Comparison of ENCODE assay signal across 17 cellular contexts in the genomic region with DNA sequence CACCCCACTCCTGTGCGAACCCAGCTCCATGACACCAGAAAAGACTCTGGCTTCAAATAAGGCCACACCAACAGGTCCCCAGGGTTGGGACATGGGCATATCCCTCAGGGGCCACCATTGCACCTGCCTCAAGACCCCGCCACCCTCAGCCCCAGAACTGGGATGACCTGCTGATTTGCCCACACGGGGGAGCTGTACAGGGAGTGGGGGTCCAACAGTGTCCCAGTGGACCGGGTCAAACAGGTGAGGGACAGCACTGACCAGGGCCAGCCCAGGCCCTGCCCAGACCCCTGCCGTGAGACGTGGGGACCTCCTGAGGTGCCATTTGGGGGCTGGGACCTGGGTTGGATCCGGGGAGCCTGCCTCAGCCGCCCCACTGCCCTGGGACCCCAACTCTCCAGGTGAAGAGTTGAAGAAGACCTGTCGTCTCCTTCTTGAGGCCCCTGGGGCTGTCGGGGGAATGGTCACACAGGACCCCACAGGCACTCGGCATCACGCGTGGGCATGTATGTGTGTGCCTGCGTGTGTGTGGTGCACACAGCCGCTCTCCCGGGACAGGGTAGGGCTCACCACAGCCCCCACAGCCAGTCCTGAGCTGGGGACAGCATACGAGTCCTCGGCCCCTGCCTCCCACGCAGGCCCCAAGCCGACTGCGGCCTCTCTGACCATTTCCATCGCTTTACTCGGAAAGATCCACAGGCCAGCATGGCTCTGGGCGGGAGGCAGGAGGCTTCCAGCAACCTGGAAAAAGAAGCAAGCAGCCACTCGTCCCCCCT. TPM values are rescaled to one million over a fixed set of nuclear protein-coding genes. Genes with fewer than 3 reads are reported as not detected.
DNase-seq lines count a peak whose midpoint lies in the region; ATAC-seq, FAIRE-seq and TF ChIP-seq lines count a peak whose summit lies in the region.
"Had no signal": no experiment of that assay in that cellular context is flagged by ENCODE, and none has a peak within 500 bp of the region (broad histone marks: within the 10 kb centered on the region; RNA-seq: fewer than 3 reads in every experiment).

No MANE protein-coding gene starts in this region.

- BruUV-seq in IMR-90 (replicated peaks; lab: Mats Ljungman, UMichigan) (no TSS peak), K562 (replicated peaks; lab: Mats Ljungman, UMichigan) (no TSS peak)

- H3K9me3 ChIP-seq in IMR-90 (ENCODE audit: control insufficient read depth, insufficient read depth, low read length) (peaks cover 4% of the 10 kb centered on the region), K562 (replicated peaks; ENCODE audit: control insufficient read depth, insufficient read depth, low read depth, low read length) (peaks cover under 1% of the 10 kb centered on the region; the same call in 1 of the 2 replicates), sigmoid colon (no peaks in the 10 kb centered on the region)
- H3K9me3 ChIP-seq: ascending aorta, SJSA1, testis had no signal

- H3K27ac ChIP-seq in IMR-90 (ENCODE audit: insufficient read depth, low read length) (no peak overlapping the region), K562 (ENCODE audit: extremely low read depth, low read depth, low read length) (no peak overlapping the region), sigmoid colon (no peak overlapping the region)
- H3K27ac ChIP-seq: ascending aorta, SJSA1, testis had no signal

- no peaks in the 10 kb centered on the region for H3K9me3 Mint-ChIP-seq in activated T-cell treated with anti-CD3 and anti-CD28 coated beads, Interleukin-2, amount 50 U/mL, for 72 hours

- no peak for DNase-seq in activated T-cell treated with anti-CD3 and anti-CD28 coated beads, Interleukin-2, amount 50 U/mL, for 72 hours
- DNase-seq in activated T-cell treated with anti-CD3 and anti-CD28 coated beads for 4 hours (no peak), IMR-90 (no peak), K562 (ENCODE audit: extremely low read depth in 1 of 4, low spot score in 3 of 4) (peak in 1 of 4 experiments; percentile 38), sigmoid colon (peak; percentile 57), GM12891 (ENCODE audit: insufficient read length, low spot score) (no peak)
- no peak for DNase-seq in stimulated activated naive CD4-positive, alpha-beta T cell (lab: John Stamatoyannopoulos, UW)
- DNase-seq: activated CD4-positive, CD25-positive, alpha-beta regulatory T cell treated with anti-CD3 and anti-CD28 coated beads, Interleukin-2, amount 50 U/mL, for 72 hours; activated naive CD4-positive, alpha-beta T cell treated with Interleukin-2 at 50 U/mL for 16 hours; cerebellar nuclear complex; effector CD8-positive, alpha-beta T cell; NCI-H69; testis had no signal

- H4K20me1 ChIP-seq in IMR-90 (ENCODE audit: insufficient read depth, low read length), result no peaks in the 10 kb centered on the region
- peaks cover 6% of the 10 kb centered on the region; the same call in 1 of the 2 replicates for H4K20me1 ChIP-seq in K562 (replicated peaks; ENCODE audit: control insufficient read depth, insufficient read depth, low read length)

- FAIRE-seq in K562 (lab: Jason Lieb, UNC) (no peak), GM12891 (lab: Jason Lieb, UNC) (no peak)

- no peak overlapping the region for H3K4ac ChIP-seq in IMR-90 (ENCODE audit: low read depth, low read length)

- intact Hi-C loops in IMR-90 (cut with micrococcal nuclease), result no loop called here
- intact Hi-C loops in K562 (cut with micrococcal nuclease), result no loop called here
- intact Hi-C loops in sigmoid colon (cut with DNase I), result no loop called here

- no peak overlapping the region for H4K8ac ChIP-seq in IMR-90 (ENCODE audit: low read depth in 2 of 2, low read length in 2 of 2)

- no peak overlapping the region for H2BK120ac ChIP-seq in IMR-90 (ENCODE audit: low read depth, low read length)

- H3K4me1 ChIP-seq in IMR-90 (ENCODE audit: control insufficient read depth, insufficient read depth, low read length) (0 out of 2 replicates have a peak, but pooled peaks cover 2% of the 10 kb centered on the region), K562 (replicated peaks in 1 of 2; ENCODE audit: control insufficient read depth in 2 of 2, insufficient read depth in 2 of 2, low read length in 2 of 2) (peaks cover 0 to 54% of the 10 kb centered on the region in 2 experiments; a peak in 2 of 5 replicates), sigmoid colon (no peaks in the 10 kb centered on the region)
- H3K4me1 ChIP-seq: ascending aorta, SJSA1, testis had no signal

- POLR2A ChIA-PET in IMR-90 (lab: Charles Lee; ENCODE audit: unreplicated experiment) (no interaction called here), K562 (lab: Yijun Ruan, JAX) (interaction anchor here (0.6 kb wide), 1 partner anchor 802 kb away, joined by 3 read pairs; no protein-coding TSS in a partner anchor)

- no peaks in the 10 kb centered on the region for H3K36me3 Mint-ChIP-seq in activated T-cell treated with anti-CD3 and anti-CD28 coated beads, Interleukin-2, amount 50 U/mL, for 72 hours (ENCODE audit: insufficient read depth in 2 of 2)
- H3K36me3 Mint-ChIP-seq: CD4-positive, alpha-beta memory T cell had no signal

- no peak for TF ChIP-seq CTCF in IMR-90 (conservative IDR thresholded peaks at IDR 0.05; ENCODE audit: low read depth, low read length)
- TF ChIP-seq CTCF in K562 (IDR thresholded peaks at IDR 0.05 in 2 of 3, conservative IDR thresholded peaks at IDR 0.05 in 1 of 3; ENCODE audit: insufficient read depth in 2 of 3, low read depth in 1 of 3, low read length in 3 of 3), result peak in 2 of 3 experiments; percentile 16 to 39; a peak in 2 of 6 replicates
- no peak for TF ChIP-seq CTCF in sigmoid colon (IDR thresholded peaks at IDR 0.05)

- no peak overlapping the region for H3K56ac ChIP-seq in IMR-90 (ENCODE audit: extremely low read depth, insufficient read depth, low read length)

- no peak overlapping the region for H3K18ac ChIP-seq in IMR-90 (ENCODE audit: low read depth, low read length)

- peak overlapping the region; percentile 10; the same call in 1 of the 2 replicates for H2AK5ac ChIP-seq in IMR-90 (ENCODE audit: low read depth, low read length)

- no peak overlapping the region for H3K27ac Mint-ChIP-seq in activated T-cell treated with anti-CD3 and anti-CD28 coated beads, Interleukin-2, amount 50 U/mL, for 72 hours

- dilution Hi-C loops in IMR-90 (cut with HindIII; ENCODE audit: low sequenced_read_pairs, unreplicated experiment), result no loop called here

- H3K23ac ChIP-seq in IMR-90 (ENCODE audit: low read depth, low read length), result no peak overlapping the region

- H2BK15ac ChIP-seq in IMR-90 (ENCODE audit: low read depth, low read length), result no peak overlapping the region

- TF ChIP-seq RAD21 in IMR-90 (IDR thresholded peaks at IDR 0.05; ENCODE audit: low read length) (no peak), K562 (CRISPR knock-in tag; conservative IDR thresholded peaks at IDR 0.05 in 1 of 2, IDR thresholded peaks at IDR 0.05 in 1 of 2) (no peak)

- H3K4me2 ChIP-seq in IMR-90 (ENCODE audit: low read depth, low read length), result no peak overlapping the region
- no peak overlapping the region for H3K4me2 ChIP-seq in K562 (ENCODE audit: insufficient read depth, low read length)

- in situ Hi-C loops in IMR-90 (cut with MboI; ENCODE audit: low sequenced_read_pairs) (no loop called here), K562 (cut with MboI) (no loop called here)

- WGBS in IMR-90 (ENCODE audit: extremely low coverage in 2 of 2, insufficient read length in 1 of 2), 2 experiments, result 96% methylated on average over 15 of the region's 25 CpGs; no CpG with 5 or more reads in 1 of the 2 experiments
- WGBS in K562 (ENCODE audit: insufficient coverage, low coverage, missing lambda C conversion rate), result 52% methylated on average over 24 of the region's 25 CpGs
- WGBS in sigmoid colon, 2 donors, result 88% methylated on average over 25 of the region's 25 CpGs

- H2BK20ac ChIP-seq in IMR-90 (ENCODE audit: low read depth, low read length), result no peak overlapping the region

- peak overlapping the region; percentile 47; the same call in 1 of the 2 replicates for H4K91ac ChIP-seq in IMR-90 (ENCODE audit: insufficient read depth, low read depth, low read length)

- H3K79me2 ChIP-seq in K562 (ENCODE audit: control insufficient read depth, insufficient read depth, low read length), result no peaks in the 10 kb centered on the region

- H3K4me3 ChIP-seq in IMR-90 (ENCODE audit: insufficient read depth, low read depth, low read length) (no peak overlapping the region), K562 (no peak overlapping the region), sigmoid colon (no peak overlapping the region)
- H3K4me3 ChIP-seq: ascending aorta, SJSA1, testis had no signal

- TF ChIP-seq POLR2A in IMR-90 (IDR thresholded peaks at IDR 0.05; ENCODE audit: low read depth, low read length) (no peak), K562 (conservative IDR thresholded peaks at IDR 0.05) (no peak), sigmoid colon (IDR thresholded peaks at IDR 0.05) (no peak), GM12891 (IDR thresholded peaks at IDR 0.05; ENCODE audit: low read depth, low read length) (no peak)

- ATAC-seq in activated T-cell treated with anti-CD3 and anti-CD28 coated beads, Interleukin-2, amount 50 U/mL, for 72 hours (replicated peaks in 1 of 2), result peak; percentile 9 to 13
- ATAC-seq in IMR-90 (ENCODE audit: low read depth), result no peak
- ATAC-seq in K562, result peak; percentile 54
- no peak for ATAC-seq in HG03175 (IDR thresholded peaks at IDR 0.05; ENCODE audit: unreplicated experiment)

- no peak overlapping the region for H4K5ac ChIP-seq in IMR-90 (ENCODE audit: low read depth, low read length)

- H2AFZ ChIP-seq in IMR-90 (replicated peaks; ENCODE audit: low read length, poor library complexity) (peak overlapping the region; percentile 11), K562 (ENCODE audit: low read depth, low read length) (peak overlapping the region; percentile 52; the same call in 1 of the 2 replicates)

- H3K4me1 Mint-ChIP-seq in activated T-cell treated with anti-CD3 and anti-CD28 coated beads, Interleukin-2, amount 50 U/mL, for 72 hours (ENCODE audit: low read depth), result no peaks in the 10 kb centered on the region

- H2BK5ac ChIP-seq in IMR-90 (ENCODE audit: low read depth, low read length, poor library complexity, severe bottlenecking), result no peak overlapping the region

- no peaks in the 10 kb centered on the region for H3K79me1 ChIP-seq in IMR-90 (ENCODE audit: low read depth in 1 of 2, low read length in 2 of 2)

- H3K9ac ChIP-seq in IMR-90 (ENCODE audit: low read depth, low read length) (no peak overlapping the region), K562 (ENCODE audit: insufficient read depth in 1 of 2, low read depth in 2 of 2, low read length in 2 of 2) (peak overlapping the region in 1 of 2 experiments; percentile 56; a peak in 1 of 4 replicates)

- no peaks in the 10 kb centered on the region for H3K36me3 ChIP-seq in IMR-90 (ENCODE audit: control insufficient read depth, insufficient read depth, low read length)
- H3K36me3 ChIP-seq in K562 (ENCODE audit: control insufficient read depth, insufficient read depth, low read length), result no peaks in the 10 kb centered on the region
- no peaks in the 10 kb centered on the region for H3K36me3 ChIP-seq in sigmoid colon
- H3K36me3 ChIP-seq: ascending aorta, SJSA1 had no signal

- no peak overlapping the region for H3K14ac ChIP-seq in IMR-90 (replicated peaks; ENCODE audit: low read depth, low read length)

- H3K4me3 Mint-ChIP-seq in activated T-cell treated with anti-CD3 and anti-CD28 coated beads, Interleukin-2, amount 50 U/mL, for 72 hours, result no peak overlapping the region

- peaks cover 9% of the 10 kb centered on the region for H3K9me1 ChIP-seq in IMR-90 (ENCODE audit: insufficient read depth, low read length)
- H3K9me1 ChIP-seq in K562 (ENCODE audit: control insufficient read depth, insufficient read depth, low read length), result no peaks in the 10 kb centered on the region

- TF ChIP-seq EP300 in K562 (IDR thresholded peaks at IDR 0.05; ENCODE audit: low read length) (no peak), sigmoid colon (IDR thresholded peaks at IDR 0.05) (no peak)

- H3K27me3 ChIP-seq in IMR-90 (ENCODE audit: control insufficient read depth, insufficient read depth, low read length) (no peaks in the 10 kb centered on the region), K562 (ENCODE audit: control insufficient read depth in 2 of 2, insufficient read depth in 2 of 2, low read length in 2 of 2) (peaks cover 0 to 6% of the 10 kb centered on the region in 2 experiments; a peak in 1 of 5 replicates), sigmoid colon (no peaks in the 10 kb centered on the region)
- H3K27me3 ChIP-seq: ascending aorta, SJSA1, testis had no signal

- peak overlapping the region; percentile 55 for H2AK9ac ChIP-seq in IMR-90 (replicated peaks; ENCODE audit: low read depth, low read length, poor library complexity)

- no peaks in the 10 kb centered on the region for H3K27me3 Mint-ChIP-seq in activated T-cell treated with anti-CD3 and anti-CD28 coated beads, Interleukin-2, amount 50 U/mL, for 72 hours (ENCODE audit: low read depth)
- H3K27me3 Mint-ChIP-seq: CD4-positive, alpha-beta memory T cell had no signal

- CTCF ChIA-PET in IMR-90 (lab: Yijun Ruan, JAX) (no interaction called here), K562 (lab: Yijun Ruan, JAX; ENCODE audit: low intra/inter-chr PET ratio) (no interaction called here)

RNA-seq across cellular contexts. Expression of gene ZNF469, which starts 34.2 kb away (rescaled TPM):
- total RNA-seq in activated T-cell treated with anti-CD3 and anti-CD28 coated beads, Interleukin-2, amount 50 U/mL, for 72 hours, result under 1 TPM; 0.34 to 0.65 TPM
- total RNA-seq in IMR-90 (2012; rRNA removed), result 1.1 and 1.4 TPM in 2 replicates
- polyA plus RNA-seq in IMR-90 (2012; rRNA removed), result 13.3 and 16.4 TPM in 2 replicates
- polyA plus RNA-seq in IMR-90 (2012; cell fraction: cytosol; rRNA removed), result 5.1 and 8.8 TPM in 2 replicates
- 32.3 and 70.4 TPM in 2 replicates for polyA plus RNA-seq in IMR-90 (2012; cell fraction: nucleus; rRNA removed; ENCODE audit: low replicate concordance)
- 0.04 and 0.09 TPM in 2 replicates for total RNA-seq in K562 (2011; cell fraction: chromatin; rRNA removed; ENCODE audit: low replicate concordance)
- total RNA-seq in K562 (2011; cell fraction: nucleolus; rRNA removed), result 0.13 and 0.17 TPM in 2 replicates
- total RNA-seq in K562 (2011; cell fraction: nucleoplasm; rRNA removed), result under 0.01 and 0.08 TPM in 2 replicates
- total RNA-seq in K562 (2014; rRNA removed), result under 0.01 TPM in 1 of 2 replicates, not detected in the other
- not detected in 2 replicates for total RNA-seq in K562 (2014; rRNA removed; fragmentation: Illumina TruSeq; extraction: Trizol)
- not detected in 2 replicates for total RNA-seq in K562 (2015; rRNA removed; fragmentation: Illumina TruSeq; extraction: Trizol)
- 0.02 and 0.04 TPM in 2 replicates for total RNA-seq in K562 (2021)
- polyA plus RNA-seq in K562 (2011; rRNA removed), result not detected in 2 replicates
- polyA plus RNA-seq in K562 (2011; cell fraction: cytosol; rRNA removed), result under 0.01 and 0.01 TPM in 2 replicates
- 0.01 and 0.03 TPM in 2 replicates for polyA plus RNA-seq in K562 (2011; cell fraction: nucleus; rRNA removed)
- 0.01 TPM in 2 replicates for polyA plus RNA-seq in K562 (2012)
- polyA plus RNA-seq in K562 (2014; fragmentation: Illumina TruSeq; extraction: Trizol), result 0.01 TPM in 1 of 2 replicates, not detected in the other
- not detected for polyA plus RNA-seq in K562 (2014; fragmentation: Nextera tagmentation; extraction: Ambion mirVana)
- polyA plus RNA-seq in K562 (2014; rRNA removed), result 0.01 TPM in 1 of 2 replicates, not detected in the other
- polyA minus RNA-seq in K562 (2011; rRNA and poly(A)+ RNA removed), result under 0.01 and 0.04 TPM in 2 replicates
- polyA minus RNA-seq in K562 (2011; cell fraction: cytosol; rRNA and poly(A)+ RNA removed), result 0.09 and 0.10 TPM in 2 replicates
- polyA minus RNA-seq in K562 (2011; cell fraction: nucleus; rRNA and poly(A)+ RNA removed), result under 0.01 and 0.11 TPM in 2 replicates
- 1 to 10 TPM in 1 of 4 donors, under 1 TPM in 3; 0.33 to 1.7 (median 0.52) TPM for total RNA-seq in sigmoid colon
- polyA plus RNA-seq in sigmoid colon, result under 1 TPM; under 0.01 to 0.61 (median under 0.01) TPM
- polyA plus RNA-seq in GM12891 (2012; ENCODE audit: low read depth, missing spikeins), result 0.26 TPM

Comparison
In these comparisons a context has a peak if more than half of its experiments do, and no peak if none do; other contexts are left out.
1. ATAC-seq: peak in activated T-cell treated with anti-CD3 and anti-CD28 coated beads, Interleukin-2, amount 50 U/mL, for 72 hours (2 of 2) and K562 (single experiment); none in IMR-90 (single experiment) and HG03175 (single experiment).
2. CTCF ChIP-seq: peak in K562 (2 of 3); none in IMR-90 (single experiment) and sigmoid colon (0 of 4).